In genomic region chr10:37268266-37268665, GRCh38 we compare ENCODE assay signal across 28 cellular contexts.
"Had no signal": no experiment of that assay in that cellular context is flagged by ENCODE, and none has a peak within 500 bp of the region (broad histone marks: within the 10 kb centered on the region; RNA-seq: fewer than 3 reads in every experiment).

No MANE protein-coding gene starts in this region.

- H3K4me3 Mint-ChIP-seq: stimulated activated effector memory CD8-positive, alpha-beta T cell treated with anti-CD3 and anti-CD28 coated beads, Interleukin-12 subunit alpha, Interleukin-12 subunit beta, amount 100 ng/mL, for 72 hours; stimulated activated memory B cell treated with anti-CD40 and anti-IgM and Interleukin-4, amounts not matched to agents 10 μg/mL and 1 μg/mL and 100 μg/mL, for 72 hours; stimulated activated naive B cell treated with anti-CD40 and anti-IgM and Interleukin-4, amounts not matched to agents 10 μg/mL and 1 μg/mL and 100 μg/mL, for 72 hours; stimulated activated naive CD8-positive, alpha-beta T cell treated with anti-CD3 and anti-CD28 coated beads, Interleukin-15, amount 100 ng/mL, for 72 hours; stimulated activated naive CD8-positive, alpha-beta T cell treated with anti-CD3 and anti-CD28 coated beads, Interleukin-15, Interleukin-2, amounts not matched to agents 100 ng/mL and 50 ng/mL, for 24 hours; type B pancreatic cell had no signal

- H3K27me3 ChIP-seq: stomach, suprapubic skin, testis, thyroid gland, tibial artery, tibial nerve, transverse colon, upper lobe of left lung, upper lobe of right lung, uterus, vagina had no signal

- H3K36me3 Mint-ChIP-seq: stimulated activated effector memory CD8-positive, alpha-beta T cell treated with anti-CD3 and anti-CD28 coated beads, Interleukin-12 subunit alpha, Interleukin-12 subunit beta, amount 100 ng/mL, for 72 hours; stimulated activated memory B cell treated with anti-CD40 and anti-IgM and Interleukin-4, amounts not matched to agents 10 μg/mL and 1 μg/mL and 100 μg/mL, for 72 hours; stimulated activated naive B cell treated with anti-CD40 and anti-IgM and Interleukin-4, amounts not matched to agents 10 μg/mL and 1 μg/mL and 100 μg/mL, for 72 hours; type B pancreatic cell had no signal

- H3K27ac ChIP-seq: stomach, suprapubic skin, testis, thoracic aorta, thyroid gland, tibial artery, tibial nerve, transverse colon, upper lobe of left lung, upper lobe of right lung, uterus, vagina had no signal

- H3K4me1 ChIP-seq: stomach, suprapubic skin, testis, tibial artery, tibial nerve, transverse colon, upper lobe of left lung, upper lobe of right lung, uterus, vagina had no signal

- H3K9me3 Mint-ChIP-seq: stimulated activated memory B cell treated with anti-CD40 and anti-IgM and Interleukin-4, amounts not matched to agents 10 μg/mL and 1 μg/mL and 100 μg/mL, for 72 hours; stimulated activated naive CD8-positive, alpha-beta T cell treated with anti-CD3 and anti-CD28 coated beads, Interleukin-15, Interleukin-2, amounts not matched to agents 100 ng/mL and 50 ng/mL, for 24 hours; type B pancreatic cell had no signal

- FAIRE-seq: urothelium cell line had no signal

- H3K9me3 ChIP-seq: stomach, suprapubic skin, testis, thoracic aorta, thyroid gland, tibial artery, tibial nerve, transverse colon, upper lobe of right lung, uterus, vagina had no signal

- ATAC-seq: stimulated activated effector memory CD8-positive, alpha-beta T cell treated with anti-CD3 and anti-CD28 coated beads, Interleukin-12 subunit alpha, Interleukin-12 subunit beta, amount 100 ng/mL, for 72 hours; stimulated activated memory B cell treated with anti-CD40 and anti-IgM and Interleukin-4, amounts not matched to agents 10 μg/mL and 1 μg/mL and 100 μg/mL, for 72 hours; stimulated activated naive B cell treated with anti-CD40 and anti-IgM and Interleukin-4, amounts not matched to agents 10 μg/mL and 1 μg/mL and 100 μg/mL, for 72 hours; stimulated activated naive CD8-positive, alpha-beta T cell treated with anti-CD3 and anti-CD28 coated beads, Interleukin-15, amount 100 ng/mL, for 72 hours; stimulated activated naive CD8-positive, alpha-beta T cell treated with anti-CD3 and anti-CD28 coated beads, Interleukin-15, Interleukin-2, amounts not matched to agents 100 U/mL and 50 U/mL, for 24 hours; upper lobe of right lung had no signal

- H3K4me3 ChIP-seq: stomach, suprapubic skin, testis, thoracic aorta, thyroid gland, tibial artery, tibial nerve, transverse colon, upper lobe of left lung, upper lobe of right lung, uterus, vagina had no signal

- H3K4me1 Mint-ChIP-seq: stimulated activated effector memory CD8-positive, alpha-beta T cell treated with anti-CD3 and anti-CD28 coated beads, Interleukin-12 subunit alpha, Interleukin-12 subunit beta, amount 100 ng/mL, for 72 hours; stimulated activated memory B cell treated with anti-CD40 and anti-IgM and Interleukin-4, amounts not matched to agents 10 μg/mL and 1 μg/mL and 100 μg/mL, for 72 hours; stimulated activated naive B cell treated with anti-CD40 and anti-IgM and Interleukin-4, amounts not matched to agents 10 μg/mL and 1 μg/mL and 100 μg/mL, for 72 hours; stimulated activated naive CD8-positive, alpha-beta T cell treated with anti-CD3 and anti-CD28 coated beads, Interleukin-15, amount 100 ng/mL, for 72 hours had no signal

- H3K27me3 Mint-ChIP-seq: stimulated activated memory B cell treated with anti-CD40 and anti-IgM and Interleukin-4, amounts not matched to agents 10 μg/mL and 1 μg/mL and 100 μg/mL, for 72 hours; stimulated activated naive B cell treated with anti-CD40 and anti-IgM and Interleukin-4, amounts not matched to agents 10 μg/mL and 1 μg/mL and 100 μg/mL, for 72 hours; stimulated activated naive CD8-positive, alpha-beta T cell treated with anti-CD3 and anti-CD28 coated beads, Interleukin-15, amount 100 ng/mL, for 72 hours; stimulated activated naive CD8-positive, alpha-beta T cell treated with anti-CD3 and anti-CD28 coated beads, Interleukin-15, Interleukin-2, amounts not matched to agents 100 ng/mL and 50 ng/mL, for 24 hours; type B pancreatic cell had no signal

- DNase-seq: stimulated activated CD4-positive, alpha-beta T cell treated with anti-CD3 and anti-CD28 coated beads, Interleukin-2, amount 100 ng/mL, for 48 hours; stimulated activated CD4-positive, alpha-beta T cell treated with anti-CD3 and anti-CD28 coated beads, Interleukin-4, amount 100 ng/mL, for 1 hour; stimulated activated CD4-positive, alpha-beta T cell treated with anti-CD3 and anti-CD28 coated beads, Interleukin-4, amount 100 ng/mL, for 24 hours; stimulated activated CD4-positive, alpha-beta T cell treated with anti-CD3 and anti-CD28 coated beads, Interleukin-4, amount 100 ng/mL, for 4 hours; stimulated activated CD8-positive, alpha-beta memory T cell treated with anti-CD3 and anti-CD28 coated beads, Interleukin-4, amount 100 ng/mL, for 48 hours; stimulated activated naive B cell treated with anti-CD40 and anti-IgM and Interleukin-4, amounts not matched to agents 10 μg/mL and 1 μg/mL and 100 μg/mL, for 72 hours; stimulated activated naive CD4-positive, alpha-beta T cell; stimulated activated naive CD4-positive, alpha-beta T cell treated with Interleukin-2 at 50 U/mL for 16 hours; stimulated activated naive CD8-positive, alpha-beta T cell treated with anti-CD3 and anti-CD28 coated beads, Interleukin-15, amount 100 ng/mL, for 72 hours; stimulated activated naive CD8-positive, alpha-beta T cell treated with anti-CD3 and anti-CD28 coated beads, Interleukin-15, Interleukin-2, amounts not matched to agents 100 U/mL and 50 U/mL, for 24 hours; stomach; substantia nigra; testis; thyroid gland; tibial artery; transverse colon; upper lobe of left lung; upper lobe of right lung; uterus had no signal

- H3K27ac Mint-ChIP-seq: stimulated activated effector memory CD8-positive, alpha-beta T cell treated with anti-CD3 and anti-CD28 coated beads, Interleukin-12 subunit alpha, Interleukin-12 subunit beta, amount 100 ng/mL, for 72 hours; stimulated activated memory B cell treated with anti-CD40 and anti-IgM and Interleukin-4, amounts not matched to agents 10 μg/mL and 1 μg/mL and 100 μg/mL, for 72 hours; stimulated activated naive B cell treated with anti-CD40 and anti-IgM and Interleukin-4, amounts not matched to agents 10 μg/mL and 1 μg/mL and 100 μg/mL, for 72 hours; stimulated activated naive CD8-positive, alpha-beta T cell treated with anti-CD3 and anti-CD28 coated beads, Interleukin-15, amount 100 ng/mL, for 72 hours; stimulated activated naive CD8-positive, alpha-beta T cell treated with anti-CD3 and anti-CD28 coated beads, Interleukin-15, Interleukin-2, amounts not matched to agents 100 ng/mL and 50 ng/mL, for 24 hours; type B pancreatic cell had no signal

- H3K36me3 ChIP-seq: stomach, suprapubic skin, thoracic aorta, thyroid gland, tibial artery, tibial nerve, transverse colon, upper lobe of left lung, upper lobe of right lung, uterus, vagina had no signal
